Comparison of ENCODE assay signal across 8 cellular contexts in the genomic region with DNA sequence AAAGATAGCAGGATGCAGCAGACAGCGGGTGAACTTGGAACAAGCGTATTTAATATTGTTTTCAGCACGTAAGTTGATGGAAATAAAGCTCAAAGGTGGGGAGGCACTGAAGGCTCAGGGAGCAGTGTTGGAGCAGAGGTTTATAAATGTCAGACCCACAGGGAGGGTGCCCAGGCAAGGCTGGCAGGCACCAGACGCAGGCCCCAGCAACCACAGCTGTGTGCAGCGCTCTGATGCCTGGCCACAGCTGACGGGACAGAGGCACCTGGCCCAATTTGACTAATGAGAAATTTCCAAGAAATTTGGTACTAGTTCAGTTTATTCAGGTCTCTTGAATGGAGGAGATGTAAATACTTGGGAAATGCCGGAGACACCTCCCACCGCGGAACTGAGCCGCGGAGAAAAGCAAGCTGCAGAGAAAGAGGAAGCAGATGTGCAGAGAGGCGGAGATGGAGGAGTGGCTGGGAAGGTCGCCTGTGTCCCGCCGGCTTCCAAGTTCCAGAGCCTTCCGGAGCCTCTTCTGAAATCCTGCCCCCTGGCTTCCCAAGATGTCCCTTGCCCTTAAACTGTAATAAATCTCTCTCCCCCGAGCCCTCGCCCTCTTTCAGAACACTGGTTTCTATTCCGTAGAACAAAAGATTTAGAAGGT. TPM values are rescaled to one million over a fixed set of nuclear protein-coding genes. Genes with fewer than 3 reads are reported as not detected.
A peak's percentile ranks its signal among the peaks of the same experiment; 100 is the strongest.
DNase-seq lines count a peak whose midpoint lies in the region; ATAC-seq, FAIRE-seq and TF ChIP-seq lines count a peak whose summit lies in the region.

No MANE protein-coding gene starts in this region.

- H3K27ac ChIP-seq in coronary artery = no peak overlapping the region

- H3K27me3 Mint-ChIP-seq in HFFc6 (ENCODE audit: insufficient read depth) (peaks cover 26% of the 10 kb centered on the region), memory B cell (peaks cover 10% of the 10 kb centered on the region)

- peak; percentile 34 for DNase-seq in AG08396 (ENCODE audit: low spot score)
- DNase-seq in HFFc6 = no peak
- no peak for DNase-seq in coronary artery (ENCODE audit: low spot score)
- no peak for DNase-seq in memory B cell (ENCODE audit: low spot score in 2 of 2)
- peak; percentile 6 for DNase-seq in urothelium cell line (ENCODE audit: low spot score)
- DNase-seq in RKO (ENCODE audit: low spot score) = no peak

- H3K4me1 Mint-ChIP-seq in HFFc6 (ENCODE audit: low read depth) (peaks cover 24% of the 10 kb centered on the region), memory B cell (peaks cover 11% of the 10 kb centered on the region)

- H3K27ac Mint-ChIP-seq in HFFc6 = no peak overlapping the region
- no peak overlapping the region for H3K27ac Mint-ChIP-seq in memory B cell

- no peaks in the 10 kb centered on the region for H3K9me3 Mint-ChIP-seq in HFFc6
- peaks cover 2% of the 10 kb centered on the region for H3K9me3 Mint-ChIP-seq in memory B cell

- no peak for TF ChIP-seq POLR2A in GM18505 (IDR thresholded peaks at IDR 0.05; ENCODE audit: borderline replicate concordance, extremely low read depth, insufficient read depth, insufficient read length)

- ATAC-seq in memory B cell (ENCODE audit: low read depth) (peak; percentile 38), GM18505 (IDR thresholded peaks at IDR 0.05; ENCODE audit: unreplicated experiment) (no peak), GM21529 (IDR thresholded peaks at IDR 0.05; ENCODE audit: unreplicated experiment) (no peak)

- H3K4me3 ChIP-seq in coronary artery = peak overlapping the region; percentile 60

- no peak for FAIRE-seq in urothelium cell line (lab: Jason Lieb, UNC)

- peak; percentile 39 for TF ChIP-seq CTCF in HFFc6 (IDR thresholded peaks at IDR 0.05)
- no peak for TF ChIP-seq CTCF in coronary artery (IDR thresholded peaks at IDR 0.05)

- H3K4me3 Mint-ChIP-seq in HFFc6 (peak overlapping the region; percentile 80), memory B cell (peak overlapping the region; percentile 33)

- H3K36me3 Mint-ChIP-seq in HFFc6 (ENCODE audit: low read depth) (no peaks in the 10 kb centered on the region), memory B cell (no peaks in the 10 kb centered on the region)

RNA-seq across cellular contexts. Expression of a gene that starts 38.3 kb away (rescaled TPM):
- total RNA-seq in HFFc6 (2021; fragmentation: NEBNext Ultra II Directional; extraction: Animal tissue kit (Norgen Biotek cat#: 25700)) = under 1 TPM in 4 of 6 experiments, not detected in 2; 0.02 to 0.14 (median 0.05) TPM

Comparison
In these comparisons a context has a peak if more than half of its experiments do, and no peak if none do; other contexts are left out.
1. DNase-seq: peak in AG08396 (single experiment) and urothelium cell line (single experiment); none in HFFc6 (single experiment), coronary artery (single experiment), memory B cell (0 of 2) and RKO (single experiment).